ENCODE assay signal across 7 cellular contexts in genomic region chr3:98020412-98020811, GRCh38. TPM values are rescaled to one million over a fixed set of nuclear protein-coding genes. Genes with fewer than 3 reads are reported as not detected.
"Had no signal": no experiment of that assay in that cellular context is flagged by ENCODE, and none has a peak within 500 bp of the region (broad histone marks: within the 10 kb centered on the region; RNA-seq: fewer than 3 reads in every experiment).

No MANE protein-coding gene starts in this region.

- ATAC-seq: K562 had no signal

- H3K9ac ChIP-seq: GM23248 had no signal

- H3K27ac ChIP-seq: GM23248 had no signal

- DNase-seq: GM23248, H9, HCEC 1CT, IMR-90 had no signal

- H3K4me3 ChIP-seq: GM23248, K562 had no signal

- H2AFZ ChIP-seq: GM23248 had no signal

RNA-seq across cellular contexts. Expression of gene GABRR3, which starts 14.7 kb away (rescaled TPM):
- total RNA-seq: GM23248, H1, H9, HT-29, IMR-90, K562 had no signal
- polyA plus RNA-seq: GM23248, H1, IMR-90, K562 had no signal
